Comparison of ENCODE assay signal across 13 cellular contexts in genomic region chr16:27723711-27724490, GRCh38.
DNase-seq lines count a peak whose midpoint lies in the region; ATAC-seq, FAIRE-seq and TF ChIP-seq lines count a peak whose summit lies in the region.
"Had no signal": no experiment of that assay in that cellular context is flagged by ENCODE, and none has a peak within 500 bp of the region (broad histone marks: within the 10 kb centered on the region; RNA-seq: fewer than 3 reads in every experiment).

No MANE protein-coding gene starts in this region.

- FAIRE-seq in GM12892 (lab: Jason Lieb, UNC): no peak

- H3K4me3 Mint-ChIP-seq in endothelial cell (ENCODE audit: unreplicated experiment): peak overlapping the region; percentile 25
- H3K4me3 Mint-ChIP-seq: central memory CD8-positive, alpha-beta T cell had no signal

- H4K8ac ChIP-seq in IMR-90 (ENCODE audit: low read depth in 2 of 2, low read length in 2 of 2): 0 out of 4 replicates have a peak overlapping the region, but pooled peaks of 1 of the 2 experiments have one; percentile 16

- H3K9me3 Mint-ChIP-seq in endothelial cell (ENCODE audit: unreplicated experiment): no peaks in the 10 kb centered on the region
- H3K9me3 Mint-ChIP-seq: activated T-helper 2 cell treated with anti-CD3 and anti-CD28 coated beads, Interferon-gamma antibody, Interleukin-2, Interleukin-4, amounts not matched to agents 10 μg/mL and 5 μg/mL and 100 μg/mL, durations not matched to agents 14 hours and 24 hours and 36 hours; central memory CD8-positive, alpha-beta T cell had no signal

- 0 out of 2 replicates have a peak overlapping the region, but pooled peaks have one; percentile 4 for H3K14ac ChIP-seq in IMR-90 (replicated peaks; ENCODE audit: low read depth, low read length)

- no peak overlapping the region for H2AK9ac ChIP-seq in IMR-90 (replicated peaks; ENCODE audit: low read depth, low read length, poor library complexity)

- no peaks in the 10 kb centered on the region for H3K4me1 Mint-ChIP-seq in endothelial cell (ENCODE audit: unreplicated experiment)

- H3K9me1 ChIP-seq in IMR-90 (ENCODE audit: insufficient read depth, low read length): 0 out of 2 replicates have a peak, but pooled peaks cover 3% of the 10 kb centered on the region

- CTCF ChIA-PET in IMR-90 (lab: Yijun Ruan, JAX): interaction anchor here (1.3 kb wide), 1 partner anchor 16 kb away, joined by 5 read pairs; no protein-coding TSS in a partner anchor

- DNase-seq in IMR-90 (no peak), NCI-H524 treated with DMSO at 0.1 percent for 48 hours (lab: John Stamatoyannopoulos, UW) (peak; percentile 48), endothelial cell (ENCODE audit: low spot score) (no peak), sciatic nerve (ENCODE audit: low spot score) (peak; percentile 74), HAP-1 (ENCODE audit: low spot score in 2 of 2) (no peak), GM12892 (ENCODE audit: insufficient read length) (no peak), mesenteric fat pad (ENCODE audit: low spot score) (no peak)
- DNase-seq: activated CD4-positive, CD25-positive, alpha-beta regulatory T cell; NCI-H2227 treated with DMSO at 0.1 percent for 48 hours; SIG-M5 had no signal

- no peak overlapping the region for H3K18ac ChIP-seq in IMR-90 (ENCODE audit: low read depth, low read length)

- no peak overlapping the region for H3K56ac ChIP-seq in IMR-90 (ENCODE audit: extremely low read depth, insufficient read depth, low read length)

- no peak for TF ChIP-seq CTCF in IMR-90 (conservative IDR thresholded peaks at IDR 0.05; ENCODE audit: low read depth, low read length)
- TF ChIP-seq CTCF in endothelial cell (IDR thresholded peaks at IDR 0.05; ENCODE audit: unreplicated experiment): no peak

- H3K4ac ChIP-seq in IMR-90 (ENCODE audit: low read depth, low read length): 0 out of 2 replicates have a peak overlapping the region, but pooled peaks have one; percentile 33

- intact Hi-C loops in IMR-90 (cut with micrococcal nuclease): no loop called here
- intact Hi-C loops in sciatic nerve (cut with DNase I): no loop called here

- dilution Hi-C loops in IMR-90 (cut with HindIII; ENCODE audit: low sequenced_read_pairs, unreplicated experiment): no loop called here

- POLR2A ChIA-PET in IMR-90 (lab: Charles Lee; ENCODE audit: unreplicated experiment): no interaction called here

- WGBS in IMR-90 (ENCODE audit: extremely low coverage in 2 of 2, insufficient read length in 1 of 2), 2 experiments: 31% methylated on average over 6 of the region's 15 CpGs; no CpG with 5 or more reads in 1 of the 2 experiments

- H3K4me1 ChIP-seq in IMR-90 (ENCODE audit: control insufficient read depth, insufficient read depth, low read length): peaks cover 3% of the 10 kb centered on the region; the same call in 1 of the 2 replicates
- no peaks in the 10 kb centered on the region for H3K4me1 ChIP-seq in HAP-1

- H2BK5ac ChIP-seq in IMR-90 (ENCODE audit: low read depth, low read length, poor library complexity, severe bottlenecking): no peak overlapping the region

- no peak overlapping the region for H4K5ac ChIP-seq in IMR-90 (ENCODE audit: low read depth, low read length)

- H3K23ac ChIP-seq in IMR-90 (ENCODE audit: low read depth, low read length): no peak overlapping the region

- no peak overlapping the region for H3K9ac ChIP-seq in IMR-90 (ENCODE audit: low read depth, low read length)

- BruUV-seq in IMR-90 (replicated peaks; lab: Mats Ljungman, UMichigan): no TSS peak

- H2BK20ac ChIP-seq in IMR-90 (ENCODE audit: low read depth, low read length): no peak overlapping the region

- H3K27ac Mint-ChIP-seq in endothelial cell (ENCODE audit: unreplicated experiment): no peak overlapping the region
- H3K27ac Mint-ChIP-seq: activated T-helper 2 cell treated with anti-CD3 and anti-CD28 coated beads, Interferon-gamma antibody, Interleukin-2, Interleukin-4, amounts not matched to agents 10 μg/mL and 5 μg/mL and 100 μg/mL, durations not matched to agents 14 hours and 24 hours and 36 hours had no signal

- no peak for TF ChIP-seq POLR2A in IMR-90 (IDR thresholded peaks at IDR 0.05; ENCODE audit: low read depth, low read length)
- no peak for TF ChIP-seq POLR2A in GM12892 (IDR thresholded peaks at IDR 0.05; ENCODE audit: low read depth, low read length)

- peaks cover 6% of the 10 kb centered on the region for H3K27me3 Mint-ChIP-seq in endothelial cell (ENCODE audit: unreplicated experiment)
- H3K27me3 Mint-ChIP-seq: central memory CD8-positive, alpha-beta T cell had no signal

- no peak overlapping the region for H2AFZ ChIP-seq in IMR-90 (replicated peaks; ENCODE audit: low read length, poor library complexity)

- H4K20me1 ChIP-seq in IMR-90 (ENCODE audit: insufficient read depth, low read length): no peaks in the 10 kb centered on the region

- in situ Hi-C loops in IMR-90 (cut with MboI; ENCODE audit: low sequenced_read_pairs): no loop called here
- in situ Hi-C loops in HAP-1 (cut with MboI; ENCODE audit: low sequenced_read_pairs): no loop called here

- H3K36me3 Mint-ChIP-seq in endothelial cell (ENCODE audit: low read depth, unreplicated experiment): peaks cover 43% of the 10 kb centered on the region

- no peaks in the 10 kb centered on the region for H3K27me3 ChIP-seq in IMR-90 (ENCODE audit: control insufficient read depth, insufficient read depth, low read length)
- no peaks in the 10 kb centered on the region for H3K27me3 ChIP-seq in HAP-1 (ENCODE audit: low read depth)

- peak overlapping the region; percentile 33; the same call in 1 of the 2 replicates for H2AK5ac ChIP-seq in IMR-90 (ENCODE audit: low read depth, low read length)

- ATAC-seq in IMR-90 (ENCODE audit: low read depth): no peak
- ATAC-seq in sciatic nerve: no peak
- no peak for ATAC-seq in GM21529 (IDR thresholded peaks at IDR 0.05; ENCODE audit: unreplicated experiment)

- H3K9me3 ChIP-seq in IMR-90 (ENCODE audit: control insufficient read depth, insufficient read depth, low read length) (no peaks in the 10 kb centered on the region), HAP-1 (no peaks in the 10 kb centered on the region)

- H4K91ac ChIP-seq in IMR-90 (ENCODE audit: insufficient read depth, low read depth, low read length): no peak overlapping the region

- peak overlapping the region; percentile 2; the same call in 1 of the 2 replicates for H2BK120ac ChIP-seq in IMR-90 (ENCODE audit: low read depth, low read length)

- no peak overlapping the region for H2BK15ac ChIP-seq in IMR-90 (ENCODE audit: low read depth, low read length)

- TF ChIP-seq RAD21 in IMR-90 (IDR thresholded peaks at IDR 0.05; ENCODE audit: low read length): no peak

- no peaks in the 10 kb centered on the region for H3K79me1 ChIP-seq in IMR-90 (ENCODE audit: low read depth in 1 of 2, low read length in 2 of 2)

- H3K36me3 ChIP-seq in IMR-90 (ENCODE audit: control insufficient read depth, insufficient read depth, low read length) (peaks cover 15% of the 10 kb centered on the region), HAP-1 (replicated peaks) (no peaks in the 10 kb centered on the region)

- no peak overlapping the region for H3K27ac ChIP-seq in IMR-90 (ENCODE audit: insufficient read depth, low read length)

- no peak overlapping the region for H3K4me2 ChIP-seq in IMR-90 (ENCODE audit: low read depth, low read length)

- no peak overlapping the region for H3K4me3 ChIP-seq in IMR-90 (ENCODE audit: insufficient read depth, low read depth, low read length)
- H3K4me3 ChIP-seq in HAP-1: no peak overlapping the region

TF ChIP-seq in IMR-90, 13 proteins besides CTCF, POLR2A, EP300 and RAD21:
- TF ChIP-seq RCOR1 (IDR thresholded peaks at IDR 0.05; ENCODE audit: insufficient replicate concordance, low read length) (no peak), MXI1 (IDR thresholded peaks at IDR 0.05; ENCODE audit: borderline replicate concordance, low read depth, low read length) (no peak), FOS (IDR thresholded peaks at IDR 0.05; ENCODE audit: low read depth, low read length) (no peak), ELK1 (IDR thresholded peaks at IDR 0.05; ENCODE audit: borderline replicate concordance, low read depth, low read length) (no peak), BHLHE40 (IDR thresholded peaks at IDR 0.05; ENCODE audit: low read depth, low read length) (no peak), RFX5 (IDR thresholded peaks at IDR 0.05; ENCODE audit: low read depth, low read length) (no peak), NFE2L2 (IDR thresholded peaks at IDR 0.05; ENCODE audit: low read depth, low read length) (no peak), MAFK (IDR thresholded peaks at IDR 0.05; ENCODE audit: low read depth, low read length) (no peak), USF2 (IDR thresholded peaks at IDR 0.05; ENCODE audit: low read depth, low read length) (no peak), MAZ (IDR thresholded peaks at IDR 0.05; ENCODE audit: borderline replicate concordance, low read depth, low read length) (no peak), CHD1 (IDR thresholded peaks at IDR 0.05; ENCODE audit: low read depth, low read length) (no peak), CEBPB (IDR thresholded peaks at IDR 0.05; ENCODE audit: low read depth, low read length) (no peak), SMC3 (IDR thresholded peaks at IDR 0.05; ENCODE audit: low read depth, low read length) (no peak)

Comparison
In these comparisons a context has a peak if more than half of its experiments do, and no peak if none do; other contexts are left out.
1. DNase-seq: peak in NCI-H524 treated with DMSO at 0.1 percent for 48 hours (single experiment) and sciatic nerve (single experiment); none in IMR-90 (single experiment), endothelial cell (single experiment), HAP-1 (0 of 2), GM12892 (single experiment) and mesenteric fat pad (single experiment).